Comparison of ENCODE assay signal across 1 cellular context in genomic region chr10:124671486-124672075, GRCh38.
A peak's percentile ranks its signal among the peaks of the same experiment; 100 is the strongest.
TF ChIP-seq lines count a peak whose summit lies in the region.

No MANE protein-coding gene starts in this region.

TF ChIP-seq in K562, 482 proteins besides CTCF, POLR2A, EP300 and RAD21 (continued from another document):
- TF ChIP-seq E2F8 (IDR thresholded peaks at IDR 0.05; ENCODE audit: low read depth, partially characterized antibody) = no peak
- no peak for TF ChIP-seq ELK3 (CRISPR knock-in tag; IDR thresholded peaks at IDR 0.05)
- TF ChIP-seq MXI1 (IDR thresholded peaks at IDR 0.05; ENCODE audit: low read depth, low read length) = no peak
- TF ChIP-seq HDAC8 (tag; IDR thresholded peaks at IDR 0.05) = no peak
- TF ChIP-seq VEZF1 (CRISPR knock-in tag; IDR thresholded peaks at IDR 0.05) = peak; percentile 64; the same call in 1 of the 2 replicates
- TF ChIP-seq CAMTA2 (CRISPR knock-in tag; conservative IDR thresholded peaks at IDR 0.05) = no peak
- no peak for TF ChIP-seq CBFA2T2 (conservative IDR thresholded peaks at IDR 0.05)
- no peak for TF ChIP-seq ZNF23 (CRISPR knock-in tag; IDR thresholded peaks at IDR 0.05)
- no peak for TF ChIP-seq ZBTB40 (IDR thresholded peaks at IDR 0.05)
- TF ChIP-seq ZBTB40 (CRISPR knock-in tag; IDR thresholded peaks at IDR 0.05) = no peak
- no peak for TF ChIP-seq NFATC3 (IDR thresholded peaks at IDR 0.05)
- no peak for TF ChIP-seq XRCC3 (IDR thresholded peaks at IDR 0.05)
- TF ChIP-seq MEIS2 (IDR thresholded peaks at IDR 0.05; ENCODE audit: partially characterized antibody) = peak; percentile 65
- no peak for TF ChIP-seq CEBPG (CRISPR knock-in tag; IDR thresholded peaks at IDR 0.05)
- TF ChIP-seq CEBPG (tag; conservative IDR thresholded peaks at IDR 0.05 in 1 of 2, IDR thresholded peaks at IDR 0.05 in 1 of 2) = peak; percentile 35 to 42; a peak in 1 of 4 replicates
- no peak for TF ChIP-seq MYBL2 (IDR thresholded peaks at IDR 0.05; ENCODE audit: low read depth)
- no peak for TF ChIP-seq MYBL2 (CRISPR knock-in tag; IDR thresholded peaks at IDR 0.05; ENCODE audit: borderline replicate concordance)
- TF ChIP-seq STAG1 (CRISPR knock-in tag; IDR thresholded peaks at IDR 0.05; ENCODE audit: borderline replicate concordance) = no peak
- TF ChIP-seq ZNF766 (CRISPR knock-in tag; conservative IDR thresholded peaks at IDR 0.05) = no peak
- TF ChIP-seq PRPF4 (IDR thresholded peaks at IDR 0.05; ENCODE audit: insufficient read depth, low read depth, low read length, poor library complexity, severe bottlenecking) = no peak
- no peak for TF ChIP-seq ELF2 (CRISPR knock-in tag; IDR thresholded peaks at IDR 0.05)
- no peak for TF ChIP-seq KLF16 (IDR thresholded peaks at IDR 0.05)
- TF ChIP-seq ZNF174 (CRISPR knock-in tag; IDR thresholded peaks at IDR 0.05) = no peak
- TF ChIP-seq FOS (IDR thresholded peaks at IDR 0.05; ENCODE audit: extremely low read depth, insufficient read length) = no peak
- TF ChIP-seq MEF2A (IDR thresholded peaks at IDR 0.05; ENCODE audit: control insufficient read depth, low read depth, low read length) = no peak
- no peak for TF ChIP-seq LCOR (CRISPR knock-in tag; IDR thresholded peaks at IDR 0.05)
- TF ChIP-seq ZNF217 (CRISPR knock-in tag; IDR thresholded peaks at IDR 0.05) = no peak
- TF ChIP-seq ATF3 (IDR thresholded peaks at IDR 0.05) = peak; percentile 22; the same call in 1 of the 2 replicates
- no peak for TF ChIP-seq ATF3 (CRISPR knock-in tag; conservative IDR thresholded peaks at IDR 0.05)
- no peak for TF ChIP-seq KLF10 (CRISPR knock-in tag; IDR thresholded peaks at IDR 0.05)
- TF ChIP-seq ZNF589 (CRISPR knock-in tag; IDR thresholded peaks at IDR 0.05; ENCODE audit: low read depth) = no peak
- no peak for TF ChIP-seq MYC (IDR thresholded peaks at IDR 0.05; ENCODE audit: low read depth, low read length)
- TF ChIP-seq MYC (CRISPR knock-in tag; IDR thresholded peaks at IDR 0.05; ENCODE audit: borderline replicate concordance, low read depth) = no peak
- TF ChIP-seq SOX6 (IDR thresholded peaks at IDR 0.05) = peak; percentile 70; the same call in 1 of the 2 replicates
- no peak for TF ChIP-seq PREB (CRISPR knock-in tag; IDR thresholded peaks at IDR 0.05)
- no peak for TF ChIP-seq TARDBP (IDR thresholded peaks at IDR 0.05)
- TF ChIP-seq ID3 (CRISPR knock-in tag; IDR thresholded peaks at IDR 0.05) = no peak
- no peak for TF ChIP-seq ID3 (tag; IDR thresholded peaks at IDR 0.05)
- TF ChIP-seq ZNF586 (CRISPR knock-in tag; conservative IDR thresholded peaks at IDR 0.05) = no peak
- no peak for TF ChIP-seq ARHGAP35 (IDR thresholded peaks at IDR 0.05; ENCODE audit: partially characterized antibody)
- peak; percentile 57; the same call in 1 of the 2 replicates for TF ChIP-seq TFAP4 (CRISPR knock-in tag; IDR thresholded peaks at IDR 0.05; ENCODE audit: borderline replicate concordance)
